8 cellular contexts compared by ENCODE assay signal in the genomic region with DNA sequence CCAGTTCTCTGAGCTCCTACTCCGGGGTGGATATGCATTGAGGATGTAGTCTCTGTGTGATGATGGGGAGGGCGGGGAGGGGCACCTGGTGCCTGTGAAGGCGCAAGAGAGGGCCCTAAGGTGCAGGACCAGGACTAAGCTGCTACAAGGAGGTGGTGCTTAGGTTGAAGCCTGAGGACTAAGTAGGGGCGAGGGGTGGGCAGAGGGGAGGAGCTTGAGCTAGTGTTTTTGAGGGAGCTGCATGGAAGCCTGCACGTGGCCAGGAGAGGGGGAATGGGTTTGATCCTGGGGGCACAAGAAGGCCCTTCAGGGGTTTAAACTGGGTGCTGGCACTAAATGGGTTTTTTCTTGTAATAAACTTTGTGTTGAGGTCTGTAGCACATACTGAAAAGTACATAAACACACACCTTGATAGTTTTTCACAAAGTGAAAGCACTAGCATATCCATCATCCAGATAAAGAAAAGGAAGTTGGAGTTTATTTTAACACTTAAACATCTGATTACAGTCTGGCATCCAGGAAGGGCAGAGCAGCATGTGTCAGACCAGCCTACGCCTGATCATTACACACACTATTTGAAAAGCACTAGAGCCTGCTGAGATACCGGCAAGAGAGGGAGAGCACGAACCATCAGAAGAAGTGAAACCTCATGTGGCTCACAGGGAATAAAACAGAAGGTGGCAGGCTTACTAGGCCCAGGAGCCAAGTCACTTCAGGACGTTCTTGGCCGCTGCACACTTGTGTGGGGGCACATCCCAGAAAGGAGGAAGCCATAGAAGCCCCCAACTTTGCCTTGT.
DNase-seq lines count a peak whose midpoint lies in the region; ATAC-seq lines count a peak whose summit lies in the region.

No MANE protein-coding gene starts in this region.

- peak; percentile 68 for ATAC-seq in stimulated activated naive CD8-positive, alpha-beta T cell treated with anti-CD3 and anti-CD28 coated beads, Interleukin-15, Interleukin-2, amounts not matched to agents 100 U/mL and 50 U/mL, for 24 hours
- ATAC-seq in HG03025 (IDR thresholded peaks at IDR 0.05; ENCODE audit: low FRiP score, unreplicated experiment), result no peak

- peak; percentile 22 for DNase-seq in activated CD4-positive, alpha-beta T cell treated with anti-CD3 and anti-CD28 coated beads for 48 hours
- no peak for DNase-seq in activated CD4-positive, alpha-beta T cell treated with anti-CD3 and anti-CD28 coated beads, Interleukin-2, amount 50 U/mL, for 4 hours
- DNase-seq in NCI-H345 treated with DMSO at 0.1 percent for 48 hours (lab: John Stamatoyannopoulos, UW; ENCODE audit: unreplicated experiment) (peak; percentile 16), fibroblast of peridontal ligament (ENCODE audit: extremely low read depth) (peak; percentile 48), GDM1 (lab: John Stamatoyannopoulos, UW) (no peak)
- no peak for DNase-seq in stimulated activated naive CD8-positive, alpha-beta T cell treated with anti-CD3 and anti-CD28 coated beads, Interleukin-15, Interleukin-2, amounts not matched to agents 100 U/mL and 50 U/mL, for 24 hours
- no peak for DNase-seq in NK-92 treated with Interleukin-12 subunit alpha and Interleukin-12 subunit beta, amount 100 ng/mL, for 24 hours (lab: John Stamatoyannopoulos, UW)

Comparison
In these comparisons a context has a peak if more than half of its experiments do, and no peak if none do; other contexts are left out.
1. DNase-seq: peak in activated CD4-positive, alpha-beta T cell treated with anti-CD3 and anti-CD28 coated beads for 48 hours (single experiment), NCI-H345 treated with DMSO at 0.1 percent for 48 hours (single experiment) and fibroblast of peridontal ligament (single experiment); none in activated CD4-positive, alpha-beta T cell treated with anti-CD3 and anti-CD28 coated beads, Interleukin-2, amount 50 U/mL, for 4 hours (0 of 2), stimulated activated naive CD8-positive, alpha-beta T cell treated with anti-CD3 and anti-CD28 coated beads, Interleukin-15, Interleukin-2, amounts not matched to agents 100 U/mL and 50 U/mL, for 24 hours (single experiment), GDM1 (single experiment) and NK-92 treated with Interleukin-12 subunit alpha and Interleukin-12 subunit beta, amount 100 ng/mL, for 24 hours (single experiment).